16 cellular contexts compared by ENCODE assay signal in genomic region chr5:40735609-40736008, GRCh38. TPM values are rescaled to one million over a fixed set of nuclear protein-coding genes. Genes with fewer than 3 reads are reported as not detected.
A peak's percentile ranks its signal among the peaks of the same experiment; 100 is the strongest.
DNase-seq lines count a peak whose midpoint lies in the region; ATAC-seq, FAIRE-seq and TF ChIP-seq lines count a peak whose summit lies in the region.
"Had no signal": no experiment of that assay in that cellular context is flagged by ENCODE, and none has a peak within 500 bp of the region (broad histone marks: within the 10 kb centered on the region; RNA-seq: fewer than 3 reads in every experiment).

No MANE protein-coding gene starts in this region.

- TF ChIP-seq EP300 in SK-N-SH (IDR thresholded peaks at IDR 0.05; ENCODE audit: borderline replicate concordance in 1 of 2, low read depth in 1 of 2, low read length in 1 of 2) (no peak), K562 (IDR thresholded peaks at IDR 0.05; ENCODE audit: low read length) (no peak)

- no peak overlapping the region for H2AFZ ChIP-seq in SK-N-SH (ENCODE audit: low read depth)
- no peak overlapping the region for H2AFZ ChIP-seq in K562 (ENCODE audit: low read depth, low read length)
- H2AFZ ChIP-seq in osteoblast (ENCODE audit: low read length) = no peak overlapping the region

- no peak overlapping the region for H3K4me3 ChIP-seq in SK-N-SH (ENCODE audit: low read depth in 2 of 2, low read length in 1 of 2)
- H3K4me3 ChIP-seq in K562 = no peak overlapping the region
- H3K4me3 ChIP-seq in osteoblast (ENCODE audit: insufficient read depth, low read length) = no peak overlapping the region
- H3K4me3 ChIP-seq: BLaER1 had no signal

- ATAC-seq in SK-N-SH treated with all-trans-retinoic acid at 6 μM for 48 hours (no peak), K562 (no peak)

- H3K4me1 ChIP-seq in SK-N-SH (ENCODE audit: control insufficient read depth in 1 of 2, insufficient read depth in 2 of 2, low read depth in 1 of 2, low read length in 1 of 2) (peaks cover 0 to 20% of the 10 kb centered on the region in 2 experiments; a peak in 1 of 4 replicates), K562 (replicated peaks in 1 of 2; ENCODE audit: control insufficient read depth in 2 of 2, insufficient read depth in 2 of 2, low read length in 2 of 2) (peaks cover 0 to 7% of the 10 kb centered on the region in 2 experiments; a peak in 2 of 5 replicates), osteoblast (ENCODE audit: insufficient read depth, low read length) (peaks cover 16% of the 10 kb centered on the region)

- peaks cover 4 to 30% of the 10 kb centered on the region in 2 experiments for H3K36me3 ChIP-seq in SK-N-SH (replicated peaks in 1 of 2; ENCODE audit: control insufficient read depth in 1 of 2, insufficient read depth in 2 of 2, low read length in 1 of 2)
- peaks cover 3% of the 10 kb centered on the region; the same call in 1 of the 3 replicates for H3K36me3 ChIP-seq in K562 (ENCODE audit: control insufficient read depth, insufficient read depth, low read length)
- H3K36me3 ChIP-seq in osteoblast (ENCODE audit: insufficient read depth, low read length) = no peaks in the 10 kb centered on the region

- H3K4me2 ChIP-seq in SK-N-SH (peak overlapping the region; percentile 18; the same call in 1 of the 2 replicates), K562 (ENCODE audit: insufficient read depth, low read length) (no peak overlapping the region), osteoblast (ENCODE audit: insufficient read depth, low read length) (no peak overlapping the region)
- H3K4me2 ChIP-seq: BLaER1 had no signal

- peaks cover 24% of the 10 kb centered on the region for H3F3A ChIP-seq in SK-N-SH (replicated peaks; ENCODE audit: insufficient read depth)

- H3K27me3 ChIP-seq in SK-N-SH (ENCODE audit: insufficient read depth) (no peaks in the 10 kb centered on the region), K562 (ENCODE audit: control insufficient read depth in 2 of 2, insufficient read depth in 2 of 2, low read length in 2 of 2) (no peaks in the 10 kb centered on the region), osteoblast (ENCODE audit: insufficient read depth, low read length) (no peaks in the 10 kb centered on the region)
- H3K27me3 ChIP-seq: BLaER1 had no signal

- FAIRE-seq in HTR-8/SVneo (lab: Jason Lieb, UNC) (peak; percentile 38), K562 (lab: Jason Lieb, UNC) (no peak)

- no peaks in the 10 kb centered on the region for H4K20me1 ChIP-seq in SK-N-SH (ENCODE audit: insufficient read depth)
- peaks cover 3% of the 10 kb centered on the region; the same call in 1 of the 2 replicates for H4K20me1 ChIP-seq in K562 (replicated peaks; ENCODE audit: control insufficient read depth, insufficient read depth, low read length)
- H4K20me1 ChIP-seq in osteoblast (ENCODE audit: insufficient read depth, low read length) = peaks cover 6% of the 10 kb centered on the region

- TF ChIP-seq CTCF in SK-N-SH (IDR thresholded peaks at IDR 0.05) (no peak), K562 (IDR thresholded peaks at IDR 0.05 in 2 of 3, conservative IDR thresholded peaks at IDR 0.05 in 1 of 3; ENCODE audit: insufficient read depth in 2 of 3, low read depth in 1 of 3, low read length in 3 of 3) (no peak), osteoblast (IDR thresholded peaks at IDR 0.05; ENCODE audit: extremely low read depth, low read depth, low read length) (no peak), GM13977 (IDR thresholded peaks at IDR 0.05; ENCODE audit: extremely low read depth, insufficient read depth, missing control alignments) (no peak)

- H3K9me3 ChIP-seq in SK-N-SH (peaks cover 8% of the 10 kb centered on the region; the same call in 1 of the 2 replicates), K562 (replicated peaks; ENCODE audit: control insufficient read depth, insufficient read depth, low read depth, low read length) (peaks cover 3% of the 10 kb centered on the region; the same call in 1 of the 2 replicates), osteoblast (ENCODE audit: low read depth, low read length) (no peaks in the 10 kb centered on the region)

- in situ Hi-C loops in K562 (cut with MboI) = no loop called here
- in situ Hi-C loops in GM13977 (cut with MboI; ENCODE audit: low pct_unique_long_range_greater_than_20kb, low sequenced_read_pairs, unreplicated experiment) = loop anchor here (25.0 kb wide), 1 partner anchor 1148 kb away; no protein-coding TSS in a partner anchor

- TF ChIP-seq RAD21 in SK-N-SH (IDR thresholded peaks at IDR 0.05; ENCODE audit: low read length) (no peak), K562 (CRISPR knock-in tag; conservative IDR thresholded peaks at IDR 0.05 in 1 of 2, IDR thresholded peaks at IDR 0.05 in 1 of 2) (no peak)

- no peaks in the 10 kb centered on the region; the same call in 1 of the 2 replicates for H3K79me2 ChIP-seq in SK-N-SH (ENCODE audit: insufficient read depth)
- no peaks in the 10 kb centered on the region for H3K79me2 ChIP-seq in K562 (ENCODE audit: control insufficient read depth, insufficient read depth, low read length)
- H3K79me2 ChIP-seq in osteoblast (ENCODE audit: insufficient read depth, low read length) = peaks cover 2% of the 10 kb centered on the region

- no peaks in the 10 kb centered on the region for H3K9me1 ChIP-seq in K562 (ENCODE audit: control insufficient read depth, insufficient read depth, low read length)

- no peak for TF ChIP-seq POLR2A in K562 (conservative IDR thresholded peaks at IDR 0.05)

- intact Hi-C loops in K562 (cut with micrococcal nuclease) = loop anchor here (1.0 to 5.0 kb wide), 4 partner anchors 47 to 1021 kb away; no protein-coding TSS in a partner anchor

- H3K9me2 ChIP-seq in SK-N-SH = no peaks in the 10 kb centered on the region

- H3K27ac ChIP-seq in SK-N-SH (ENCODE audit: low read depth in 2 of 2, low read length in 1 of 2) (peak overlapping the region in 1 of 2 experiments; percentile 30; a peak in 2 of 4 replicates), K562 (ENCODE audit: extremely low read depth, low read depth, low read length) (no peak overlapping the region), osteoblast (ENCODE audit: low read depth, low read length) (peak overlapping the region; percentile 55)
- H3K27ac ChIP-seq: 22Rv1, BLaER1 had no signal

- H3K9ac ChIP-seq in SK-N-SH (no peak overlapping the region), K562 (ENCODE audit: insufficient read depth in 1 of 2, low read depth in 2 of 2, low read length in 2 of 2) (no peak overlapping the region)
- H3K9ac ChIP-seq: BLaER1 had no signal

- DNase-seq in SK-N-SH (no peak), HTR-8/SVneo (ENCODE audit: insufficient read length, low spot score) (no peak), K562 (ENCODE audit: extremely low read depth in 1 of 4, low spot score in 3 of 4) (peak in 1 of 4 experiments; percentile 16), osteoblast (ENCODE audit: insufficient read length, low spot score, missing footprints) (no peak), GM13977 (ENCODE audit: low spot score) (no peak), amniotic stem cell (lab: John Stamatoyannopoulos, UW) (no peak), NCI-H2227 treated with DMSO at 0.1 percent for 48 hours (lab: John Stamatoyannopoulos, UW) (no peak)
- DNase-seq: activated CD4-positive, CD25-positive, alpha-beta regulatory T cell treated with anti-CD3 and anti-CD28 coated beads, Interleukin-2, amount 50 U/mL, for 72 hours; activated CD8-positive, alpha-beta memory T cell treated with anti-CD3 and anti-CD28 coated beads, Interleukin-2, amount 50 U/mL, for 48 hours; DMS 273 treated with DMSO at 0.1 percent for 48 hours; effector memory CD4-positive, alpha-beta T cell; posterior cingulate gyrus; T1000 had no signal

- CTCF ChIA-PET in SK-N-SH (lab: Yijun Ruan, JAX) (interaction anchor here (0.6 to 2.7 kb wide), 7 partner anchors 9 to 47 kb away, joined by 3 to 7 read pairs (median 4); no protein-coding TSS in a partner anchor), K562 (lab: Yijun Ruan, JAX; ENCODE audit: low intra/inter-chr PET ratio) (interaction anchor here (0.5 to 2.0 kb wide), 7 partner anchors 9 to 1157 kb away, joined by 3 to 9 read pairs (median 4); no protein-coding TSS in a partner anchor)

- BruUV-seq in K562 (replicated peaks; lab: Mats Ljungman, UMichigan) = no TSS peak

- POLR2A ChIA-PET in SK-N-SH (lab: Yijun Ruan, JAX) (no interaction called here), K562 (lab: Yijun Ruan, JAX) (interaction anchor here (0.6 kb wide), 1 partner anchor 388 kb away, joined by 3 read pairs; no protein-coding TSS in a partner anchor)

RNA-seq across cellular contexts. Expression of gene TTC33, which starts 20.2 kb away (rescaled TPM):
- polyA plus RNA-seq in SK-N-SH (2012; rRNA removed) = 2.2 and 3.3 TPM in 2 replicates
- polyA plus RNA-seq in SK-N-SH (2012; cell fraction: cytosol; rRNA removed) = 4.3 and 4.9 TPM in 2 replicates
- polyA plus RNA-seq in SK-N-SH (2012; cell fraction: nucleus; rRNA removed) = 1.9 and 4.5 TPM in 2 replicates
- 6.4 and 9.6 TPM in 2 replicates for total RNA-seq in K562 (2011; cell fraction: chromatin; rRNA removed; ENCODE audit: low replicate concordance)
- total RNA-seq in K562 (2011; cell fraction: nucleolus; rRNA removed) = 1.7 and 2.3 TPM in 2 replicates
- 3.5 and 6.2 TPM in 2 replicates for total RNA-seq in K562 (2011; cell fraction: nucleoplasm; rRNA removed)
- total RNA-seq in K562 (2014; rRNA removed) = 9.3 and 21.6 TPM in 2 replicates
- 21.7 and 25.8 TPM in 2 replicates for total RNA-seq in K562 (2014; rRNA removed; fragmentation: Illumina TruSeq; extraction: Trizol)
- 21.6 and 21.9 TPM in 2 replicates for total RNA-seq in K562 (2015; rRNA removed; fragmentation: Illumina TruSeq; extraction: Trizol)
- 11.5 and 12.1 TPM in 2 replicates for total RNA-seq in K562 (2021)
- 9.1 and 13.3 TPM in 2 replicates for polyA plus RNA-seq in K562 (2011; rRNA removed)
- polyA plus RNA-seq in K562 (2011; cell fraction: cytosol; rRNA removed) = 0.81 and 2.6 TPM in 2 replicates
- 2.8 and 3.3 TPM in 2 replicates for polyA plus RNA-seq in K562 (2011; cell fraction: nucleus; rRNA removed)
- 8.2 and 10.4 TPM in 2 replicates for polyA plus RNA-seq in K562 (2012)
- 18.2 and 18.9 TPM in 2 replicates for polyA plus RNA-seq in K562 (2014; fragmentation: Illumina TruSeq; extraction: Trizol)
- polyA plus RNA-seq in K562 (2014; fragmentation: Nextera tagmentation; extraction: Ambion mirVana) = 10 to 100 TPM; 21.1 to 24.9 TPM
- polyA plus RNA-seq in K562 (2014; rRNA removed) = 11.9 and 13.5 TPM in 2 replicates
- polyA minus RNA-seq in K562 (2011; rRNA and poly(A)+ RNA removed) = 23.7 and 30.5 TPM in 2 replicates
- 9.7 and 11.4 TPM in 2 replicates for polyA minus RNA-seq in K562 (2011; cell fraction: cytosol; rRNA and poly(A)+ RNA removed)
- 2.8 and 5.7 TPM in 2 replicates for polyA minus RNA-seq in K562 (2011; cell fraction: nucleus; rRNA and poly(A)+ RNA removed)
- total RNA-seq in osteoblast = 13.8 and 14.5 TPM in 2 replicates

RNA-seq across cellular contexts. Expression of gene PTGER4, which starts 55.9 kb away (rescaled TPM):
- polyA plus RNA-seq in SK-N-SH (2012; rRNA removed) (0.06 TPM in 1 of 2 replicates, not detected in the other), K562 (2011; rRNA removed) (not detected in 2 replicates), K562 (2014; fragmentation: Illumina TruSeq; extraction: Trizol) (not detected in 2 replicates), K562 (2014; fragmentation: Nextera tagmentation; extraction: Ambion mirVana) (not detected), K562 (2014; rRNA removed) (not detected in 2 replicates)
- polyA plus RNA-seq in SK-N-SH (2012; cell fraction: cytosol; rRNA removed) = not detected in 2 replicates
- not detected in 2 replicates for polyA plus RNA-seq in SK-N-SH (2012; cell fraction: nucleus; rRNA removed)
- total RNA-seq in K562 (2011; cell fraction: chromatin; rRNA removed; ENCODE audit: low replicate concordance) = not detected in 2 replicates
- not detected in 2 replicates for total RNA-seq in K562 (2011; cell fraction: nucleolus; rRNA removed)
- not detected in 2 replicates for total RNA-seq in K562 (2011; cell fraction: nucleoplasm; rRNA removed)
- total RNA-seq in K562 (2014; rRNA removed) (not detected in 2 replicates), K562 (2014; rRNA removed; fragmentation: Illumina TruSeq; extraction: Trizol) (not detected in 2 replicates), K562 (2015; rRNA removed; fragmentation: Illumina TruSeq; extraction: Trizol) (not detected in 2 replicates), K562 (2021) (0.11 and 0.31 TPM in 2 replicates), osteoblast (10.6 and 15.2 TPM in 2 replicates)
- not detected in 2 replicates for polyA plus RNA-seq in K562 (2011; cell fraction: cytosol; rRNA removed)
- polyA plus RNA-seq in K562 (2011; cell fraction: nucleus; rRNA removed) = not detected in 2 replicates
- not detected in 2 replicates for polyA plus RNA-seq in K562 (2012)
- polyA minus RNA-seq in K562 (2011; rRNA and poly(A)+ RNA removed) = not detected in 2 replicates
- not detected in 2 replicates for polyA minus RNA-seq in K562 (2011; cell fraction: cytosol; rRNA and poly(A)+ RNA removed)
- polyA minus RNA-seq in K562 (2011; cell fraction: nucleus; rRNA and poly(A)+ RNA removed) = not detected in 2 replicates
